In the genomic region with DNA sequence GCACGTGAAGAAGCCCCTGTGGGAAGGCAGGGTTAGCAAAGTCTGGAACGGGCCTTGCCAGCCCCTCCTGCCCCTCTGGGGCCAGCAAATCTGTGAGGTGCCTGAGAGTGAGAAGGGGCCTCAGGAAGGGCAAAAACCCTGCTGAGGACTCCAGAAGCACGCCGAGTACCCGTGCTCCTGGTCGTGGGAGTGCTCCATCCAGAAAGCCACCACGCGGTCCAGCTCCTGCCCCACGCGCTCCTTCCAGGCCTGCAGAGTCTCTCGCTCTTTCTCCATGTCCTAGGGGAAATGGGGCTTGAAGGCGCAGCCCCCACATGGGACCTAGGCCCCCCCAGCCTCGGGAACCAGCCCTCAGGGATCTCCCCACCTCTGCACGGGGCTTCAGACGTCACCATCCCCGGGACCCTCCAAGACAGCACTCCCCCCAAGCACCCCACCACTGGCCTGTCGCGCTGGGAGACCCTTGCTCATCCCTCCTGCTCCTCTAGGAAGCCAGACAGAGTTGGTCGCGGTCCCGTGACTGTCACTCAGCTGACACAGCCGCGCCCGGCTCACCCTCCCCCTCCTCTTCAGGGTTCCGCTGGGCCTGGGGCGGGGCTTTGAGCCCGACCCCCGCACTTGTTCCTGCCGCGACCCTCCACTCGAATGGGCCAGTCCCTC, we compare ENCODE assay signal across 8 cellular contexts. TPM values are rescaled to one million over a fixed set of nuclear protein-coding genes. Genes with fewer than 3 reads are reported as not detected.
DNase-seq lines count a peak whose midpoint lies in the region; ATAC-seq and FAIRE-seq lines count a peak whose summit lies in the region.

TSS of gene RENBP (minus strand) at position 504 of the 660 bp plus-strand sequence. CDS start at position 471, 33 bp downstream.

- peak within 1 kb of the TSS in 1 of 2 donors; percentile 71 for H3K27ac Mint-ChIP-seq in effector memory CD8-positive, alpha-beta T cell

- H3K27me3 ChIP-seq in muscle layer of colon (ENCODE audit: control insufficient read depth in 1 of 2, insufficient read depth in 2 of 2, low read length in 2 of 2), result peaks cover 0 to 21% of the 10 kb centered on the region in 2 donors

- peak; percentile 31 for ATAC-seq in effector memory CD8-positive, alpha-beta T cell (replicated peaks)
- ATAC-seq in HG02763 (IDR thresholded peaks at IDR 0.05; ENCODE audit: unreplicated experiment), result no peak

- peaks cover 17% of the 10 kb centered on the region for H3K4me1 ChIP-seq in muscle layer of colon (ENCODE audit: insufficient read depth, low read length)

- H3K27me3 Mint-ChIP-seq in effector memory CD8-positive, alpha-beta T cell, result no peaks in the 10 kb centered on the region

- H3K27ac ChIP-seq in muscle layer of colon (ENCODE audit: low read depth, low read length), result peak within 1 kb of the TSS; percentile 78

- FAIRE-seq in GM18507 (lab: Jason Lieb, UNC), result peak; percentile 66

- peak within 1 kb of the TSS; percentile 31 to 49 for H3K4me3 ChIP-seq in muscle layer of colon (ENCODE audit: low read depth in 1 of 2, low read length in 2 of 2)

- H3K36me3 Mint-ChIP-seq in effector memory CD8-positive, alpha-beta T cell (ENCODE audit: insufficient read depth), result peaks cover 12% of the 10 kb centered on the region

- peaks cover 1% of the 10 kb centered on the region for H3K36me3 ChIP-seq in muscle layer of colon (ENCODE audit: insufficient read depth, low read length)

- no peaks in the 10 kb centered on the region for H3K9me3 ChIP-seq in muscle layer of colon (ENCODE audit: low read length)

- no peak within 1 kb of the TSS for H3K9ac ChIP-seq in muscle layer of colon (ENCODE audit: low read length)

- intact Hi-C loops in T-helper 1 cell treated with Interleukin-12 subunit alpha and Interleukin-12 subunit beta and Interleukin-4 antibody, amounts not matched to agents 30 ng/mL and 1 ng/mL, for 36 hours (cut with micrococcal nuclease), result loop anchor here (1.0 kb wide), 1 partner anchor 9 kb away; the partner anchor contains the start of gene NAA10

- peaks cover 4 to 10% of the 10 kb centered on the region in 2 donors for H3K4me1 Mint-ChIP-seq in effector memory CD8-positive, alpha-beta T cell (ENCODE audit: low read depth in 2 of 2)

- DNase-seq in GM18507 (ENCODE audit: extremely low spot score, insufficient read length, low read depth) (no peak), cortex of kidney (lab: John Stamatoyannopoulos, UW) (no peak), RKO (ENCODE audit: low spot score) (no peak), NCI-H510A (lab: John Stamatoyannopoulos, UW) (no peak)
- DNase-seq in effector memory CD8-positive, alpha-beta T cell, result no peak

- no peaks in the 10 kb centered on the region for H3K9me3 Mint-ChIP-seq in effector memory CD8-positive, alpha-beta T cell

- peak within 1 kb of the TSS; percentile 61 to 65 for H3K4me3 Mint-ChIP-seq in effector memory CD8-positive, alpha-beta T cell

RNA-seq across cellular contexts. Expression of gene RENBP, which starts in this region (rescaled TPM):
- total RNA-seq in T-helper 1 cell treated with Interleukin-12 subunit alpha and Interleukin-12 subunit beta and Interleukin-4 antibody, amounts not matched to agents 30 ng/mL and 1 ng/mL, for 36 hours, result 24.8 and 30.3 TPM in 2 replicates
